Comparison of ENCODE assay signal across 20 cellular contexts in the genomic region with DNA sequence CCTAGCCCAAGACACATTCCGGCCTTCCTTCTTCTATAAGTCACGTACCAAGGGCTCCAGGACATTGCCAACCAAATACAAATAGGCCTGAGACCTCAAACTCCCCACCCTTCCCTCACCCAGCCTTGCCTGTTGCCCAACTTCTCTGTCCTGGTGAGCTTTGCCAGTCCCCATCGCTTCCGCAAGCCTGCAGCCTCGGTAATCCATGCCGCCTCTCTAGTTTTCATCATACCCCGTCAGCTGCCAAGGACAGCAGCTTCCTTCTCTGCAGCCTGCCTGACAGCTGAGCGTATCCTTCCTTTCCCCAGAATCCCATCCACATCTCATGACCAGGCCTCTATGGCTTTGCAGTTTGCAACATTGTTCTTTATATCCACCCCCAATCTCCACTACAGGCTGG. TPM values are rescaled to one million over a fixed set of nuclear protein-coding genes. Genes with fewer than 3 reads are reported as not detected.
A peak's percentile ranks its signal among the peaks of the same experiment; 100 is the strongest.
DNase-seq lines count a peak whose midpoint lies in the region; ATAC-seq and TF ChIP-seq lines count a peak whose summit lies in the region.
"Had no signal": no experiment of that assay in that cellular context is flagged by ENCODE, and none has a peak within 500 bp of the region (broad histone marks: within the 10 kb centered on the region; RNA-seq: fewer than 3 reads in every experiment).

No MANE protein-coding gene starts in this region.

- no peak overlapping the region for H3K4me3 ChIP-seq in psoas muscle
- no peak overlapping the region for H3K4me3 ChIP-seq in CD4-positive, alpha-beta memory T cell (ENCODE audit: low read length in 2 of 2)

- peak overlapping the region in 1 of 8 donors; percentile 13 for H3K4me3 Mint-ChIP-seq in CD4-positive, alpha-beta memory T cell
- H3K4me3 Mint-ChIP-seq: activated B cell treated with CpG ODN at 0.5 μM for 24 hours had no signal

- H3K27me3 ChIP-seq in psoas muscle (ENCODE audit: insufficient read depth in 3 of 3, low read length in 2 of 3): no peaks in the 10 kb centered on the region
- no peaks in the 10 kb centered on the region for H3K27me3 ChIP-seq in CD4-positive, alpha-beta memory T cell (ENCODE audit: insufficient read depth, low read length)

- intact Hi-C loops in left ventricle myocardium superior (cut with micrococcal nuclease): no loop called here
- intact Hi-C loops in psoas muscle (cut with DNase I): no loop called here
- intact Hi-C loops in CD4-positive, alpha-beta memory T cell (cut with micrococcal nuclease): no loop called here

- H3K4me1 Mint-ChIP-seq in CD4-positive, alpha-beta memory T cell: peaks cover 0 to 5% (median 2%) of the 10 kb centered on the region in 4 donors

- peaks cover 0 to 2% of the 10 kb centered on the region in 2 donors for H3K27me3 Mint-ChIP-seq in CD4-positive, alpha-beta memory T cell
- H3K27me3 Mint-ChIP-seq: activated B cell treated with CpG ODN at 0.5 μM for 24 hours had no signal

- H3K9me3 ChIP-seq in psoas muscle: no peaks in the 10 kb centered on the region
- H3K9me3 ChIP-seq in CD4-positive, alpha-beta memory T cell (ENCODE audit: control insufficient read depth in 1 of 2, low read length in 2 of 2): no peaks in the 10 kb centered on the region

- no peak overlapping the region for H3K27ac Mint-ChIP-seq in CD4-positive, alpha-beta memory T cell
- H3K27ac Mint-ChIP-seq: activated B cell treated with CpG ODN at 0.5 μM for 24 hours had no signal

- CTCF ChIA-PET in CD4-positive, alpha-beta memory T cell (lab: Charles Lee; ENCODE audit: partially characterized antibody): no interaction called here

- peak; percentile 80 for DNase-seq in Ammon's horn (ENCODE audit: low spot score)
- peak; percentile 46 for DNase-seq in SKM-1 (lab: John Stamatoyannopoulos, UW; ENCODE audit: unreplicated experiment)
- peak; percentile 55 for DNase-seq in left ventricle myocardium superior
- DNase-seq in psoas muscle: peak; percentile 39 to 62
- no peak for DNase-seq in CD4-positive, alpha-beta memory T cell
- no peak for DNase-seq in kidney glomerular epithelial cell (lab: John Stamatoyannopoulos, UW)
- DNase-seq: activated B cell treated with CpG ODN at 0.5 μM for 24 hours; activated gamma-delta T cell treated with Interleukin-2 at 50 U/mL for 16 hours; dermis blood vessel endothelial cell; erythroblast; glutamatergic neuron; NCI-H1436; NCI-H226; NK-92 treated with Interleukin-12 subunit alpha and Interleukin-12 subunit beta, amount 100 ng/mL, for 24 hours; SHP77; small intestine; T-helper 2 cell had no signal

- 79 to 86% (median 84%) methylated on average over 8 of the region's 8 CpGs for WGBS in psoas muscle, 3 donors

- no peak for TF ChIP-seq CTCF in psoas muscle (IDR thresholded peaks at IDR 0.05)

- no peaks in the 10 kb centered on the region for H3K4me1 ChIP-seq in psoas muscle
- no peaks in the 10 kb centered on the region for H3K4me1 ChIP-seq in CD4-positive, alpha-beta memory T cell (ENCODE audit: insufficient read depth, low read length)

- POLR2A ChIA-PET in CD4-positive, alpha-beta memory T cell (lab: Charles Lee; ENCODE audit: partially characterized antibody): no interaction called here

- H3K27ac ChIP-seq in psoas muscle: no peak overlapping the region
- H3K27ac ChIP-seq in CD4-positive, alpha-beta memory T cell (ENCODE audit: low read depth, low read length): no peak overlapping the region
- H3K27ac ChIP-seq: C4-2B had no signal

- no peaks in the 10 kb centered on the region for H3K9me3 Mint-ChIP-seq in CD4-positive, alpha-beta memory T cell
- H3K9me3 Mint-ChIP-seq: activated B cell treated with CpG ODN at 0.5 μM for 24 hours had no signal

- no peaks in the 10 kb centered on the region for H3K36me3 Mint-ChIP-seq in CD4-positive, alpha-beta memory T cell

- no peaks in the 10 kb centered on the region for H3K36me3 ChIP-seq in psoas muscle (ENCODE audit: insufficient read depth in 1 of 2, low read depth in 1 of 2)
- H3K36me3 ChIP-seq in CD4-positive, alpha-beta memory T cell (ENCODE audit: insufficient read depth, low read length): no peaks in the 10 kb centered on the region

- ATAC-seq in left ventricle myocardium superior (peak; percentile 82), psoas muscle (peak in 2 of 4 donors; percentile 19 to 41), HG02571 (IDR thresholded peaks at IDR 0.05; ENCODE audit: unreplicated experiment) (no peak), HG02981 (IDR thresholded peaks at IDR 0.05; ENCODE audit: unreplicated experiment) (no peak)

RNA-seq across cellular contexts. Expression of a gene that starts 36.6 kb away (rescaled TPM):
- total RNA-seq in left ventricle myocardium superior (113 TPM), psoas muscle (100 to 1,000 TPM in 3 of 4 donors, 10 to 100 TPM in 1; 76.3 to 128 (median 122) TPM)
- 100 to 1,000 TPM; 160 to 351 (median 247) TPM for polyA plus RNA-seq in psoas muscle
- total RNA-seq in CD4-positive, alpha-beta memory T cell: 10 to 100 TPM; 23.0 to 24.5 TPM
- 100 to 1,000 TPM in 1 of 2 donors, 10 to 100 TPM in 1; 87.6 to 109 TPM for polyA plus RNA-seq in CD4-positive, alpha-beta memory T cell

Comparison
In these comparisons a context has a peak if more than half of its experiments do, and no peak if none do; other contexts are left out.
1. DNase-seq: peak in Ammon's horn (single experiment), SKM-1 (single experiment), left ventricle myocardium superior (single experiment) and psoas muscle (2 of 2); none in CD4-positive, alpha-beta memory T cell (0 of 5) and kidney glomerular epithelial cell (single experiment).